8 cellular contexts compared by ENCODE assay signal in genomic region chr2:108988796-108989713, GRCh38. TPM values are rescaled to one million over a fixed set of nuclear protein-coding genes. Genes with fewer than 3 reads are reported as not detected.
DNase-seq lines count a peak whose midpoint lies in the region; ATAC-seq and TF ChIP-seq lines count a peak whose summit lies in the region.

EDAR (minus strand) TSS chr2:108989220; CDS start chr2:108931014, 58,206 bp downstream.

- intact Hi-C loops in posterior cingulate gyrus (cut with DNase I): no loop called here

- ATAC-seq in GM18511 (IDR thresholded peaks at IDR 0.05; ENCODE audit: unreplicated experiment) (peak; percentile 72), HG03378 (IDR thresholded peaks at IDR 0.05; ENCODE audit: unreplicated experiment) (no peak)

- no peaks in the 10 kb centered on the region for H3K79me2 ChIP-seq in fibroblast of lung (ENCODE audit: control insufficient read depth, insufficient read depth, low read length)

- peak within 1 kb of the TSS; percentile 83 for H3K27ac Mint-ChIP-seq in activated T-cell treated with anti-CD3 and anti-CD28 coated beads, Interleukin-2, amount 50 U/mL, for 24 hours
- no peak within 1 kb of the TSS for H3K27ac Mint-ChIP-seq in osteocyte (ENCODE audit: unreplicated experiment)

- H3K4me2 ChIP-seq in fibroblast of lung (ENCODE audit: extremely low read depth, insufficient read depth, low read length): no peak within 1 kb of the TSS

- peak within 1 kb of the TSS; percentile 73 for H3K4me3 Mint-ChIP-seq in activated T-cell treated with anti-CD3 and anti-CD28 coated beads, Interleukin-2, amount 50 U/mL, for 24 hours
- no peak within 1 kb of the TSS for H3K4me3 Mint-ChIP-seq in osteocyte (ENCODE audit: unreplicated experiment)

- no peaks in the 10 kb centered on the region for H3K27me3 Mint-ChIP-seq in activated T-cell treated with anti-CD3 and anti-CD28 coated beads, Interleukin-2, amount 50 U/mL, for 24 hours
- peaks cover 85% of the 10 kb centered on the region for H3K27me3 Mint-ChIP-seq in osteocyte (ENCODE audit: unreplicated experiment)

- DNase-seq in NCI-H345 (lab: John Stamatoyannopoulos, UW) (peak; percentile 59), fibroblast of lung (ENCODE audit: low read depth in 2 of 2) (peak; percentile 15 to 36), osteocyte (ENCODE audit: extremely low spot score, unreplicated experiment) (no peak), cortex of kidney (lab: John Stamatoyannopoulos, UW) (no peak), posterior cingulate gyrus (no peak)
- DNase-seq in activated T-cell treated with anti-CD3 and anti-CD28 coated beads, Interleukin-2, amount 50 U/mL, for 24 hours: peak; percentile 68

- no peak within 1 kb of the TSS for H3K9ac ChIP-seq in fibroblast of lung (ENCODE audit: insufficient read depth, low read length)

- peaks cover 50% of the 10 kb centered on the region for H3K4me1 Mint-ChIP-seq in activated T-cell treated with anti-CD3 and anti-CD28 coated beads, Interleukin-2, amount 50 U/mL, for 24 hours (ENCODE audit: low read depth)
- H3K4me1 Mint-ChIP-seq in osteocyte (ENCODE audit: unreplicated experiment): peaks cover 10% of the 10 kb centered on the region

- no peaks in the 10 kb centered on the region for H3K4me1 ChIP-seq in fibroblast of lung (ENCODE audit: control insufficient read depth, extremely low read depth, insufficient read depth, low read length)

- H3K36me3 Mint-ChIP-seq in activated T-cell treated with anti-CD3 and anti-CD28 coated beads, Interleukin-2, amount 50 U/mL, for 24 hours (ENCODE audit: low read depth): no peaks in the 10 kb centered on the region
- H3K36me3 Mint-ChIP-seq in osteocyte (ENCODE audit: unreplicated experiment): peaks cover 3% of the 10 kb centered on the region

- H4K20me1 ChIP-seq in fibroblast of lung (ENCODE audit: control insufficient read depth, extremely low read depth, insufficient read depth, low read length): no peaks in the 10 kb centered on the region

- no peak within 1 kb of the TSS for H3K27ac ChIP-seq in fibroblast of lung (ENCODE audit: insufficient read depth, low read length)

- no peaks in the 10 kb centered on the region for H3K9me3 Mint-ChIP-seq in activated T-cell treated with anti-CD3 and anti-CD28 coated beads, Interleukin-2, amount 50 U/mL, for 24 hours
- no peaks in the 10 kb centered on the region for H3K9me3 Mint-ChIP-seq in osteocyte (ENCODE audit: unreplicated experiment)

- H3K36me3 ChIP-seq in fibroblast of lung (ENCODE audit: control insufficient read depth, insufficient read depth, low read length): no peaks in the 10 kb centered on the region

- TF ChIP-seq CTCF in fibroblast of lung (conservative IDR thresholded peaks at IDR 0.05 in 1 of 2, IDR thresholded peaks at IDR 0.05 in 1 of 2; ENCODE audit: low read depth in 1 of 2, low read length in 2 of 2): peak in 1 of 2 donors; percentile 42
- TF ChIP-seq CTCF in osteocyte (IDR thresholded peaks at IDR 0.05): peak; percentile 66

- H3K4me3 ChIP-seq in fibroblast of lung (replicated peaks in 1 of 4; ENCODE audit: control extremely low read depth in 1 of 4, insufficient read depth in 1 of 4, low read depth in 3 of 4, low read length in 4 of 4): no peak within 1 kb of the TSS

- H3K9me3 ChIP-seq in fibroblast of lung (ENCODE audit: control insufficient read depth, insufficient read depth, low read depth, low read length): no peaks in the 10 kb centered on the region

- H2AFZ ChIP-seq in fibroblast of lung (ENCODE audit: low read length): no peak within 1 kb of the TSS

- H3K27me3 ChIP-seq in fibroblast of lung (ENCODE audit: control insufficient read depth, insufficient read depth, low read length): peaks cover 34% of the 10 kb centered on the region

RNA-seq across cellular contexts. Expression of gene EDAR, which starts in this region (rescaled TPM):
- total RNA-seq in fibroblast of lung: not detected in 2 replicates
- polyA plus RNA-seq in fibroblast of lung: not detected in 2 replicates
- not detected in 2 replicates for polyA plus RNA-seq in fibroblast of lung (2012)
- not detected in 2 replicates for polyA minus RNA-seq in fibroblast of lung (ENCODE audit: low replicate concordance)
- total RNA-seq in osteocyte: not detected in 2 replicates

Comparison
In these comparisons a context has a peak if more than half of its experiments do, and no peak if none do; other contexts are left out.
1. Peak in DNase-seq in fibroblast of lung; RNA of the gene not detected or under 1 TPM.
2. DNase-seq: peak in NCI-H345 (single experiment) and activated T-cell treated with anti-CD3 and anti-CD28 coated beads, Interleukin-2, amount 50 U/mL, for 24 hours (single experiment); none in osteocyte (single experiment), cortex of kidney (single experiment) and posterior cingulate gyrus (0 of 10).